ENCODE assay signal across 1 cellular context in genomic region chr12:6442799-6443198, GRCh38.
TF ChIP-seq lines count a peak whose summit lies in the region.

No MANE protein-coding gene starts in this region.

TF ChIP-seq in HepG2, 621 proteins besides CTCF, POLR2A, EP300 and RAD21:
- TF ChIP-seq CEBPB (IDR thresholded peaks at IDR 0.05; ENCODE audit: borderline replicate concordance, low read depth, low read length) = peak; percentile 38; the same call in 1 of the 2 replicates
- TF ChIP-seq ZNF672 (CRISPR knock-in tag; IDR thresholded peaks at IDR 0.05) = no peak
- TF ChIP-seq CBFB (CRISPR knock-in tag; IDR thresholded peaks at IDR 0.05) = no peak
- TF ChIP-seq CEBPG (CRISPR knock-in tag; IDR thresholded peaks at IDR 0.05) = 0 out of 2 replicates have a peak, but pooled peaks have one; percentile 29
- TF ChIP-seq SUZ12 (IDR thresholded peaks at IDR 0.05; ENCODE audit: low read depth, low read length) = no peak
- TF ChIP-seq ATF7 (IDR thresholded peaks at IDR 0.05) = peak; percentile 45; the same call in 1 of the 2 replicates
- no peak for TF ChIP-seq ATF7 (CRISPR knock-in tag; IDR thresholded peaks at IDR 0.05)
- TF ChIP-seq ZNF460 (CRISPR knock-in tag; IDR thresholded peaks at IDR 0.05; ENCODE audit: borderline replicate concordance) = peak; percentile 51; the same call in 1 of the 2 replicates
- no peak for TF ChIP-seq SALL1 (CRISPR knock-in tag; IDR thresholded peaks at IDR 0.05)
- TF ChIP-seq ATF1 (CRISPR knock-in tag; IDR thresholded peaks at IDR 0.05) = no peak
